ENCODE assay signal across 8 cellular contexts in the genomic region with DNA sequence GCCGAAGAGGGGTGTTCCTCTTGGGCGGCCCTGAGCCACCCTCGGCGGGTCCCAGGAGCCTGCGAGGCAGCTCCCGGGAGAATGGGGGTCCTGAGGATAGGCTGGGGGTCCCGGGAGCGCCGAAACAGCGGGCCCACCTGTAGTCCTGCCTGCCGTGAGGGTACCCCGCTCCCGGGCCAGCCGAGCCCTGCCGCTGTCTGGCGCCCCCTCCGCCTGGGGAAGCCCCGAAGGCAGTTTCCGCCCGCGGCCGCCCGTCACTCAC. TPM values are rescaled to one million over a fixed set of nuclear protein-coding genes. Genes with fewer than 3 reads are reported as not detected.
DNase-seq lines count a peak whose midpoint lies in the region; ATAC-seq and TF ChIP-seq lines count a peak whose summit lies in the region.

No MANE protein-coding gene starts in this region.

- no peaks in the 10 kb centered on the region for H3K27me3 Mint-ChIP-seq in Calu3 (ENCODE audit: unreplicated experiment)

- no peaks in the 10 kb centered on the region for H3K9me3 ChIP-seq in iPS-18a (ENCODE audit: control insufficient read depth, low read depth, low read length)
- H3K9me3 ChIP-seq in subcutaneous abdominal adipose tissue (ENCODE audit: control insufficient read depth in 5 of 5, low read length in 5 of 5): no peaks in the 10 kb centered on the region

- CTCF ChIA-PET in Calu3 (lab: Charles Lee): interaction anchor here (1.3 to 2.0 kb wide), 2 partner anchors 10 to 21 kb away, joined by 4 to 12 read pairs; a partner anchor contains a TSS

- ATAC-seq in HG02840 (IDR thresholded peaks at IDR 0.05; ENCODE audit: low FRiP score, unreplicated experiment): peak; percentile 43
- peak in 1 of 2 donors; percentile 46 for ATAC-seq in activated naive CD4-positive, alpha-beta T cell treated with anti-CD3 and anti-CD28 coated beads, Interleukin-2, amount 50 U/mL, for 72 hours

- DNase-seq in Calu3 (no peak), NCI-H524 treated with DMSO at 0.1 percent for 48 hours (lab: John Stamatoyannopoulos, UW) (no peak), epidermal melanocyte (ENCODE audit: insufficient read length, low spot score) (no peak)
- no peak for DNase-seq in activated naive CD4-positive, alpha-beta T cell treated with anti-CD3 and anti-CD28 coated beads, Interleukin-2, amount 50 U/mL, for 72 hours (ENCODE audit: low spot score in 2 of 2)
- DNase-seq in stimulated activated CD8-positive, alpha-beta memory T cell treated with anti-CD3 and anti-CD28 coated beads, Interleukin-4, amount 100 ng/mL, for 48 hours: no peak

- TF ChIP-seq CTCF in Calu3 (IDR thresholded peaks at IDR 0.05; ENCODE audit: unreplicated experiment): no peak

- H3K27ac Mint-ChIP-seq in Calu3 (ENCODE audit: unreplicated experiment): peak overlapping the region; percentile 99
- peak overlapping the region; percentile 99 to 100 for H3K27ac Mint-ChIP-seq in activated naive CD4-positive, alpha-beta T cell treated with anti-CD3 and anti-CD28 coated beads, Interleukin-2, amount 50 U/mL, for 72 hours

- H3K27ac ChIP-seq in iPS-18a (ENCODE audit: low read length) (peak overlapping the region; percentile 99), subcutaneous abdominal adipose tissue (ENCODE audit: low read depth, low read length) (peak overlapping the region; percentile 99)

- peaks cover 55% of the 10 kb centered on the region for H3K4me1 Mint-ChIP-seq in Calu3 (ENCODE audit: low read depth, unreplicated experiment)

- intact Hi-C loops in Calu3 (cut with micrococcal nuclease; ENCODE audit: unreplicated experiment): no loop called here

- H3K9me3 Mint-ChIP-seq in Calu3 (ENCODE audit: low read depth, unreplicated experiment): no peaks in the 10 kb centered on the region
- no peaks in the 10 kb centered on the region for H3K9me3 Mint-ChIP-seq in activated naive CD4-positive, alpha-beta T cell treated with anti-CD3 and anti-CD28 coated beads, Interleukin-2, amount 50 U/mL, for 72 hours

- H3K4me1 ChIP-seq in iPS-18a (ENCODE audit: control insufficient read depth, low read depth, low read length) (peaks cover 7% of the 10 kb centered on the region), subcutaneous abdominal adipose tissue (ENCODE audit: control insufficient read depth in 5 of 5, insufficient read depth in 5 of 5, low read length in 5 of 5) (peaks cover 12 to 33% (median 26%) of the 10 kb centered on the region in 5 donors)

- H3K36me3 ChIP-seq in iPS-18a (ENCODE audit: control insufficient read depth, low read depth, low read length) (no peaks in the 10 kb centered on the region), subcutaneous abdominal adipose tissue (ENCODE audit: control insufficient read depth in 5 of 5, insufficient read depth in 5 of 5, low read length in 5 of 5) (peaks cover 0 to 4% (median 0%) of the 10 kb centered on the region in 5 donors)

- BruUV-seq in Calu3 (replicated peaks; lab: Mats Ljungman, UMichigan): no TSS peak

- peak overlapping the region; percentile 95 for H3K4me3 Mint-ChIP-seq in Calu3 (ENCODE audit: low read depth, unreplicated experiment)

- H3K9ac ChIP-seq in iPS-18a (ENCODE audit: low read length) (peak overlapping the region; percentile 94), subcutaneous abdominal adipose tissue (ENCODE audit: low read length in 5 of 5) (peak overlapping the region; percentile 28 to 97 (median 95))

- H3K27me3 ChIP-seq in iPS-18a (ENCODE audit: control insufficient read depth, insufficient read depth, low read length) (peaks cover 11% of the 10 kb centered on the region), subcutaneous abdominal adipose tissue (ENCODE audit: control insufficient read depth in 5 of 5, insufficient read depth in 4 of 5, low read length in 5 of 5) (no peaks in the 10 kb centered on the region)

- peaks cover 42% of the 10 kb centered on the region for H3K36me3 Mint-ChIP-seq in Calu3 (ENCODE audit: insufficient read depth, unreplicated experiment)
- H3K36me3 Mint-ChIP-seq in activated naive CD4-positive, alpha-beta T cell treated with anti-CD3 and anti-CD28 coated beads, Interleukin-2, amount 50 U/mL, for 72 hours: no peaks in the 10 kb centered on the region

- peak overlapping the region; percentile 84 for H3K4me3 ChIP-seq in iPS-18a (ENCODE audit: low read length)
- H3K4me3 ChIP-seq in subcutaneous abdominal adipose tissue (ENCODE audit: low read depth in 1 of 5, low read length in 5 of 5): peak overlapping the region; percentile 79 to 100 (median 94)

RNA-seq across cellular contexts. Expression of a gene that starts 0.3 kb away (rescaled TPM):
- 16.0 and 16.6 TPM in 2 replicates for total RNA-seq in Calu3 (2022)
- 1 to 10 TPM; 7.2 to 7.9 TPM for total RNA-seq in activated naive CD4-positive, alpha-beta T cell treated with anti-CD3 and anti-CD28 coated beads, Interleukin-2, amount 50 U/mL, for 72 hours

RNA-seq across cellular contexts. Expression of a gene that starts 21.1 kb away (rescaled TPM):
- total RNA-seq in Calu3 (2022): 72.3 and 93.9 TPM in 2 replicates
- 10 to 100 TPM; 60.9 to 66.0 TPM for total RNA-seq in activated naive CD4-positive, alpha-beta T cell treated with anti-CD3 and anti-CD28 coated beads, Interleukin-2, amount 50 U/mL, for 72 hours
